Comparison of ENCODE assay signal across 9 cellular contexts in genomic region chr6:14382381-14383236, GRCh38.
DNase-seq lines count a peak whose midpoint lies in the region; FAIRE-seq and TF ChIP-seq lines count a peak whose summit lies in the region.
"Had no signal": no experiment of that assay in that cellular context is flagged by ENCODE, and none has a peak within 500 bp of the region (broad histone marks: within the 10 kb centered on the region; RNA-seq: fewer than 3 reads in every experiment).

No MANE protein-coding gene starts in this region.

- no peak overlapping the region for H3K4ac ChIP-seq in H9 (ENCODE audit: low read depth, low read length)

- H4K8ac ChIP-seq in H9 (replicated peaks; ENCODE audit: insufficient read length, low read depth, low read length): no peak overlapping the region

- H3K9me3 ChIP-seq in H9 (ENCODE audit: control insufficient read depth, low read depth, low read length): peaks cover 2% of the 10 kb centered on the region
- peaks cover under 1% of the 10 kb centered on the region for H3K9me3 ChIP-seq in iPS-15b (ENCODE audit: control insufficient read depth, insufficient read depth, low read length)
- H3K9me3 ChIP-seq in tibial nerve: no peaks in the 10 kb centered on the region

- WGBS in H9 (ENCODE audit: extremely low coverage, insufficient read length, low lambda C conversion rate): no CpG with 5 or more reads among the region's 7 CpGs
- 73% methylated on average over 7 of the region's 7 CpGs for WGBS in tibial nerve, 2 donors

- H2AFZ ChIP-seq in H9 (ENCODE audit: low read length): no peak overlapping the region

- H3K36me3 ChIP-seq in iPS-15b (ENCODE audit: control insufficient read depth, insufficient read depth, low read length) (no peaks in the 10 kb centered on the region), tibial nerve (no peaks in the 10 kb centered on the region)

- TF ChIP-seq CTCF in H9 (conservative IDR thresholded peaks at IDR 0.05) (no peak), tibial nerve (IDR thresholded peaks at IDR 0.05) (no peak), GM10266 (IDR thresholded peaks at IDR 0.05; ENCODE audit: control insufficient read depth, insufficient read depth, low read depth, missing control alignments) (no peak)

- no peak overlapping the region for H3K56ac ChIP-seq in H9 (ENCODE audit: insufficient read length, low read depth, low read length)

- H2BK120ac ChIP-seq in H9 (ENCODE audit: low read depth, low read length, poor library complexity, severe bottlenecking): no peak overlapping the region

- FAIRE-seq in GM12892 (lab: Jason Lieb, UNC): peak; percentile 51
- FAIRE-seq: frontal cortex had no signal

- no peaks in the 10 kb centered on the region for H4K20me1 ChIP-seq in H9 (ENCODE audit: control insufficient read depth, insufficient read depth, insufficient read length)

- peak overlapping the region in 1 of 2 experiments; percentile 53; a peak in 1 of 5 replicates for H3K4me3 Mint-ChIP-seq in H9

- DNase-seq in GM12892 (ENCODE audit: insufficient read length): no peak
- DNase-seq in H9: no peak
- peak; percentile 67 for DNase-seq in NCI-H187 treated with DMSO at 0.1 percent for 48 hours (lab: John Stamatoyannopoulos, UW)
- no peak for DNase-seq in posterior vena cava (ENCODE audit: low spot score)
- no peak for DNase-seq in D341Med (ENCODE audit: low spot score)
- DNase-seq in tibial nerve (ENCODE audit: low spot score in 2 of 2): no peak
- no peak for DNase-seq in GM10266 (ENCODE audit: extremely low spot score)

- H2BK20ac ChIP-seq in H9 (ENCODE audit: low read depth, low read length, poor library complexity, severe bottlenecking): peak overlapping the region; percentile 61

- TF ChIP-seq POLR2A in GM12892 (IDR thresholded peaks at IDR 0.05; ENCODE audit: low read depth, low read length): no peak
- TF ChIP-seq POLR2A in tibial nerve (IDR thresholded peaks at IDR 0.05): no peak

- peaks cover 6 to 13% (median 9%) of the 10 kb centered on the region in 3 experiments for H3K36me3 Mint-ChIP-seq in H9 (ENCODE audit: insufficient read depth in 1 of 3, low read depth in 3 of 3)

- H3T11ph ChIP-seq in H9 (ENCODE audit: low read length): no peak overlapping the region

- H4K5ac ChIP-seq in H9 (ENCODE audit: insufficient read length, low read depth, low read length): no peak overlapping the region

- H3K4me1 Mint-ChIP-seq in H9: peaks cover 66 to 77% of the 10 kb centered on the region in 2 experiments

- H2BK12ac ChIP-seq in H9 (ENCODE audit: insufficient read length, low read depth, low read length): no peak overlapping the region

- H3K4me2 ChIP-seq in H9 (ENCODE audit: insufficient read depth, insufficient read length, low read length): peak overlapping the region; percentile 50

- no peaks in the 10 kb centered on the region; the same call in 1 of the 2 replicates for H3K79me2 ChIP-seq in H9 (ENCODE audit: insufficient read depth, low read length)

- H3K23me2 ChIP-seq in H9 (ENCODE audit: insufficient read length, low read depth, low read length, poor library complexity, severe bottlenecking): peaks cover 4% of the 10 kb centered on the region

- H3K4me1 ChIP-seq in H9 (ENCODE audit: insufficient read depth, low read length) (peaks cover 24% of the 10 kb centered on the region), iPS-15b (ENCODE audit: control insufficient read depth, insufficient read depth, low read length) (peaks cover 48% of the 10 kb centered on the region), tibial nerve (no peaks in the 10 kb centered on the region)

- no peak overlapping the region for H2BK5ac ChIP-seq in H9 (ENCODE audit: insufficient read length, low read length)

- no peak overlapping the region for H2AK5ac ChIP-seq in H9 (ENCODE audit: insufficient read length, low read length)

- peak overlapping the region; percentile 92 for H3K27ac ChIP-seq in H9 (ENCODE audit: insufficient read length, low read depth, low read length)
- no peak overlapping the region for H3K27ac ChIP-seq in tibial nerve

- H3K4me3 ChIP-seq in iPS-15b (ENCODE audit: low read depth, low read length): no peak overlapping the region
- H3K4me3 ChIP-seq in tibial nerve: no peak overlapping the region

- no peaks in the 10 kb centered on the region for H3K79me1 ChIP-seq in H9 (ENCODE audit: insufficient read depth, low read depth, low read length, poor library complexity, severe bottlenecking)

- H3K27me3 Mint-ChIP-seq in H9 (ENCODE audit: low read depth): peaks cover 3% of the 10 kb centered on the region; the same call in 1 of the 2 replicates

- H3K27me3 ChIP-seq in H9 (ENCODE audit: insufficient read depth, low read length): no peaks in the 10 kb centered on the region
- H3K27me3 ChIP-seq in iPS-15b (ENCODE audit: control insufficient read depth, insufficient read depth, low read length): no peaks in the 10 kb centered on the region
- H3K27me3 ChIP-seq in tibial nerve: no peaks in the 10 kb centered on the region

- intact Hi-C loops in posterior vena cava (cut with DNase I): loop anchor here in 1 of 2 donors (1.0 kb wide), 1 partner anchor 28 kb away; no protein-coding TSS in a partner anchor

- H3K9ac ChIP-seq in H9 (ENCODE audit: extremely low read depth, insufficient read length, low read length): no peak overlapping the region
- H3K9ac ChIP-seq in iPS-15b (ENCODE audit: low read depth, low read length): peak overlapping the region; percentile 26

- no peak overlapping the region for H3K18ac ChIP-seq in H9 (ENCODE audit: insufficient read length, low read depth, low read length)

- H3K9me3 Mint-ChIP-seq in H9: peaks cover 11 to 13% of the 10 kb centered on the region in 2 experiments

- peak overlapping the region in 2 of 3 experiments; percentile 57 to 99; a peak in 5 of 7 replicates for H3K27ac Mint-ChIP-seq in H9

- no peak overlapping the region for H2BK15ac ChIP-seq in H9 (ENCODE audit: low read depth, low read length)

- no peak overlapping the region for H4K91ac ChIP-seq in H9 (ENCODE audit: insufficient read length, low read depth, low read length)

- no peak overlapping the region for H3K14ac ChIP-seq in H9 (ENCODE audit: insufficient read depth, low read length)

- no peak for TF ChIP-seq EP300 in tibial nerve (IDR thresholded peaks at IDR 0.05)

- no peak overlapping the region for H3K23ac ChIP-seq in H9 (ENCODE audit: insufficient read length, low read depth, low read length)
